Comparison of ENCODE assay signal across 11 cellular contexts in genomic region chr6:134979142-134979541, GRCh38. TPM values are rescaled to one million over a fixed set of nuclear protein-coding genes. Genes with fewer than 3 reads are reported as not detected.
DNase-seq lines count a peak whose midpoint lies in the region; ATAC-seq and TF ChIP-seq lines count a peak whose summit lies in the region.
"Had no signal": no experiment of that assay in that cellular context is flagged by ENCODE, and none has a peak within 500 bp of the region (broad histone marks: within the 10 kb centered on the region; RNA-seq: fewer than 3 reads in every experiment).

No MANE protein-coding gene starts in this region.

- peak; percentile 78 for DNase-seq in activated effector memory CD4-positive, alpha-beta T cell treated with anti-CD3 and anti-CD28 coated beads, Interleukin-2, amount 50 U/mL, for 16 hours
- no peak for DNase-seq in activated effector memory CD4-positive, alpha-beta T cell treated with Interleukin-2 at 50 U/mL for 16 hours
- DNase-seq in activated T-cell treated with anti-CD3 and anti-CD28 coated beads, Interleukin-2, amount 50 U/mL, for 4 hours = no peak
- DNase-seq in GM23338 (ENCODE audit: low spot score) (no peak), hypothalamus (lab: John Stamatoyannopoulos, UW) (no peak), OCI-M2 (lab: John Stamatoyannopoulos, UW; ENCODE audit: unreplicated experiment) (no peak), NCI-H69 (lab: John Stamatoyannopoulos, UW) (no peak)
- DNase-seq: NCI-H1092 had no signal

- no peaks in the 10 kb centered on the region; the same call in 1 of the 2 replicates for H4K20me1 ChIP-seq in GM23338 (replicated peaks; ENCODE audit: insufficient read depth)

- no peaks in the 10 kb centered on the region for H3K4me1 ChIP-seq in GM23338 (ENCODE audit: insufficient read depth)

- no peaks in the 10 kb centered on the region; the same call in 1 of the 2 replicates for H3K9me2 ChIP-seq in GM23338 (ENCODE audit: insufficient read depth)

- H3K27me3 ChIP-seq in GM23338 (ENCODE audit: insufficient read depth) = no peaks in the 10 kb centered on the region

- H3K79me2 ChIP-seq in GM23338 (replicated peaks; ENCODE audit: insufficient read depth) = no peaks in the 10 kb centered on the region

- H3K4me3 ChIP-seq in GM23338 = no peak overlapping the region
- H3K4me3 ChIP-seq: SK-N-MC had no signal

- H3K4me3 Mint-ChIP-seq in activated T-cell treated with anti-CD3 and anti-CD28 coated beads, Interleukin-2, amount 50 U/mL, for 4 hours = peak overlapping the region; percentile 0
- no peak overlapping the region for H3K4me3 Mint-ChIP-seq in GM23338
- H3K4me3 Mint-ChIP-seq: brain had no signal

- H3K27me3 Mint-ChIP-seq in activated T-cell treated with anti-CD3 and anti-CD28 coated beads, Interleukin-2, amount 50 U/mL, for 4 hours (ENCODE audit: low read depth) = no peaks in the 10 kb centered on the region
- H3K27me3 Mint-ChIP-seq in GM23338 (ENCODE audit: insufficient read depth, low read depth, poor library complexity) = no peaks in the 10 kb centered on the region

- no peak for TF ChIP-seq CTCF in GM23338 (conservative IDR thresholded peaks at IDR 0.05; ENCODE audit: low read depth in 2 of 2)

- no peaks in the 10 kb centered on the region for H3F3A ChIP-seq in GM23338 (replicated peaks; ENCODE audit: low read depth)

- H3K9me3 Mint-ChIP-seq in activated T-cell treated with anti-CD3 and anti-CD28 coated beads, Interleukin-2, amount 50 U/mL, for 4 hours = no peaks in the 10 kb centered on the region
- H3K9me3 Mint-ChIP-seq in GM23338 = no peaks in the 10 kb centered on the region

- no peak overlapping the region for H3K27ac ChIP-seq in GM23338 (ENCODE audit: low read depth)
- H3K27ac ChIP-seq: SK-N-MC had no signal

- no peak overlapping the region for H3K4me2 ChIP-seq in GM23338

- ATAC-seq in HG02981 (IDR thresholded peaks at IDR 0.05; ENCODE audit: unreplicated experiment) (peak; percentile 91), GM23338 (no peak)
- peak; percentile 85 to 86 for ATAC-seq in activated T-cell treated with anti-CD3 and anti-CD28 coated beads, Interleukin-2, amount 50 U/mL, for 4 hours

- H2AFZ ChIP-seq in GM23338 = no peak overlapping the region

- no peaks in the 10 kb centered on the region; the same call in 1 of the 2 replicates for H3K36me3 ChIP-seq in GM23338 (ENCODE audit: insufficient read depth)

- peaks cover 41% of the 10 kb centered on the region for H3K4me1 Mint-ChIP-seq in activated T-cell treated with anti-CD3 and anti-CD28 coated beads, Interleukin-2, amount 50 U/mL, for 4 hours (ENCODE audit: low read depth)
- no peaks in the 10 kb centered on the region for H3K4me1 Mint-ChIP-seq in GM23338
- H3K4me1 Mint-ChIP-seq: brain had no signal

- H3K27ac Mint-ChIP-seq in GM23338 = no peak overlapping the region
- H3K27ac Mint-ChIP-seq: brain had no signal

- H3K36me3 Mint-ChIP-seq in activated T-cell treated with anti-CD3 and anti-CD28 coated beads, Interleukin-2, amount 50 U/mL, for 4 hours (ENCODE audit: insufficient read depth) = peaks cover 60% of the 10 kb centered on the region
- H3K36me3 Mint-ChIP-seq in GM23338 (ENCODE audit: low read depth) = peaks cover 29% of the 10 kb centered on the region; the same call in 2 of the 3 replicates

TF ChIP-seq in GM23338, 12 proteins besides CTCF, POLR2A, EP300 and RAD21:
- no peak for TF ChIP-seq ZNF114 (CRISPR knock-in tag; IDR thresholded peaks at IDR 0.05)

RNA-seq across cellular contexts. Expression of gene ALDH8A1, which starts 29.2 kb away (rescaled TPM):
- total RNA-seq in activated T-cell treated with anti-CD3 and anti-CD28 coated beads, Interleukin-2, amount 50 U/mL, for 4 hours = under 1 TPM in 2 of 3 donors, not detected in 1; 0.25 to 0.29 TPM
- total RNA-seq in GM23338 (2014; rRNA removed; shearing (Covaris generic)) = not detected in 2 replicates
- polyA plus RNA-seq in GM23338 (2016; fragmentation: Nextera tagmentation; extraction: Ambion mirVana) = 0.12 TPM in 1 of 2 replicates, not detected in the other
